In genomic region chr20:34111057-34111711, GRCh38 we compare ENCODE assay signal across 8 cellular contexts. TPM values are rescaled to one million over a fixed set of nuclear protein-coding genes. Genes with fewer than 3 reads are reported as not detected.
DNase-seq lines count a peak whose midpoint lies in the region; ATAC-seq and TF ChIP-seq lines count a peak whose summit lies in the region.

No MANE protein-coding gene starts in this region.

- TF ChIP-seq CTCF in Panc1 (IDR thresholded peaks at IDR 0.05), result no peak

- CTCF ChIA-PET in Panc1 (lab: Charles Lee), result no interaction called here

- intact Hi-C loops in Panc1 (cut with micrococcal nuclease; ENCODE audit: unreplicated experiment), result no loop called here
- intact Hi-C loops in dendritic cell treated with granulocyte-macrophage colony-stimulating factor and Interleukin-4, amounts not matched to agents 40 ng/mL and 50 ng/mL, for 4 days (cut with micrococcal nuclease), result loop anchor here (5.0 kb wide), 1 partner anchor 119 kb away; the partner anchor contains the start of gene RALY

- H3K9me3 ChIP-seq in Panc1 (ENCODE audit: control insufficient read depth, insufficient read depth, low read depth, low read length), result no peaks in the 10 kb centered on the region
- no peaks in the 10 kb centered on the region for H3K9me3 ChIP-seq in mononuclear cell (ENCODE audit: low read depth, low read length)

- POLR2A ChIA-PET in Panc1 (lab: Charles Lee), result interaction anchor here (0.6 kb wide), 1 partner anchor 264 kb away, joined by 5 read pairs; no protein-coding TSS in a partner anchor

- ATAC-seq in Panc1 (no peak), GM21367 (IDR thresholded peaks at IDR 0.05; ENCODE audit: unreplicated experiment) (no peak), GM19463 (IDR thresholded peaks at IDR 0.05; ENCODE audit: unreplicated experiment) (no peak)

- H3K36me3 Mint-ChIP-seq in dendritic cell treated with granulocyte-macrophage colony-stimulating factor and Interleukin-4, amounts not matched to agents 40 ng/mL and 50 ng/mL, for 4 days (ENCODE audit: low read depth), result peaks cover 39% of the 10 kb centered on the region

- H3K4me3 Mint-ChIP-seq in dendritic cell treated with granulocyte-macrophage colony-stimulating factor and Interleukin-4, amounts not matched to agents 40 ng/mL and 50 ng/mL, for 4 days, result peak overlapping the region; percentile 96

- BruUV-seq in Panc1 (replicated peaks; lab: Mats Ljungman, UMichigan), result no TSS peak

- DNase-seq in stimulated activated CD4-positive, alpha-beta T cell treated with anti-CD3 and anti-CD28 coated beads, Interleukin-12 subunit alpha, Interleukin-12 subunit beta, amount 100 ng/mL, for 4 hours, result peak; percentile 16
- no peak for DNase-seq in stimulated activated CD4-positive, alpha-beta T cell treated with anti-CD3 and anti-CD28 coated beads, Interleukin-1b, Interleukin-23, amount 100 ng/mL, for 48 hours
- DNase-seq in Panc1 (ENCODE audit: low read depth, low spot score) (no peak), NCI-H187 (lab: John Stamatoyannopoulos, UW) (no peak)

- peak overlapping the region; percentile 79 to 99 for H3K4me3 ChIP-seq in Panc1 (ENCODE audit: low read depth in 2 of 2, low read length in 2 of 2)
- peak overlapping the region; percentile 84 for H3K4me3 ChIP-seq in mononuclear cell (ENCODE audit: low read length)

- in situ Hi-C loops in Panc1 (cut with HindIII; ENCODE audit: low pct_unique_long_range_greater_than_20kb, low sequenced_read_pairs), result no loop called here

- no peaks in the 10 kb centered on the region for H3K27me3 Mint-ChIP-seq in dendritic cell treated with granulocyte-macrophage colony-stimulating factor and Interleukin-4, amounts not matched to agents 40 ng/mL and 50 ng/mL, for 4 days

- peaks cover 46% of the 10 kb centered on the region for H3K4me1 Mint-ChIP-seq in dendritic cell treated with granulocyte-macrophage colony-stimulating factor and Interleukin-4, amounts not matched to agents 40 ng/mL and 50 ng/mL, for 4 days (ENCODE audit: low read depth)

- peaks cover 22% of the 10 kb centered on the region; the same call in 1 of the 2 replicates for H3K4me1 ChIP-seq in Panc1 (ENCODE audit: control insufficient read depth, insufficient read depth, low read length)
- peaks cover 46% of the 10 kb centered on the region for H3K4me1 ChIP-seq in mononuclear cell (ENCODE audit: insufficient read depth, low read length)

- H3K27me3 ChIP-seq in Panc1 (ENCODE audit: control insufficient read depth, insufficient read depth, low read length) (no peaks in the 10 kb centered on the region), mononuclear cell (ENCODE audit: insufficient read depth, low read length) (no peaks in the 10 kb centered on the region)

- H3K27ac ChIP-seq in Panc1 (ENCODE audit: low read length), result peak overlapping the region; percentile 98

- no peaks in the 10 kb centered on the region for H3K9me3 Mint-ChIP-seq in dendritic cell treated with granulocyte-macrophage colony-stimulating factor and Interleukin-4, amounts not matched to agents 40 ng/mL and 50 ng/mL, for 4 days

- peak overlapping the region; percentile 91 for H3K27ac Mint-ChIP-seq in dendritic cell treated with granulocyte-macrophage colony-stimulating factor and Interleukin-4, amounts not matched to agents 40 ng/mL and 50 ng/mL, for 4 days

- peaks cover 28% of the 10 kb centered on the region for H3K36me3 ChIP-seq in Panc1 (ENCODE audit: control insufficient read depth, insufficient read depth, low read length)

RNA-seq across cellular contexts. Expression of gene EIF2S2, which starts 0.9 kb away (rescaled TPM):
- total RNA-seq in Panc1 (2021; ENCODE audit: unreplicated experiment), result 82.0 TPM
- 111 TPM for polyA plus RNA-seq in Panc1 (2012; ENCODE audit: insufficient read length)
- total RNA-seq in mononuclear cell, result 30.2 TPM
